Comparison of ENCODE assay signal across 8 cellular contexts in genomic region chr6:109456710-109457595, GRCh38. TPM values are rescaled to one million over a fixed set of nuclear protein-coding genes. Genes with fewer than 3 reads are reported as not detected.
A peak's percentile ranks its signal among the peaks of the same experiment; 100 is the strongest.
DNase-seq lines count a peak whose midpoint lies in the region; ATAC-seq, FAIRE-seq and TF ChIP-seq lines count a peak whose summit lies in the region.

No MANE protein-coding gene starts in this region.

- no peak overlapping the region for H3K9ac ChIP-seq in OCI-LY3 (ENCODE audit: low read length)

- peaks cover 17% of the 10 kb centered on the region for H3K27me3 Mint-ChIP-seq in endothelial cell (ENCODE audit: unreplicated experiment)
- peaks cover 14% of the 10 kb centered on the region for H3K27me3 Mint-ChIP-seq in nephron (ENCODE audit: low read depth)

- no peaks in the 10 kb centered on the region for H3K27me3 ChIP-seq in OCI-LY3 (ENCODE audit: low read depth, low read length)

- peak overlapping the region; percentile 62 for H3K4me2 ChIP-seq in OCI-LY3 (ENCODE audit: low read length)

- H3K4me3 ChIP-seq in OCI-LY3 (ENCODE audit: low read length): no peak overlapping the region

- H3K4me1 Mint-ChIP-seq in endothelial cell (ENCODE audit: unreplicated experiment) (peaks cover 2% of the 10 kb centered on the region), nephron (peaks cover 25% of the 10 kb centered on the region)

- DNase-seq in DMS79 treated with DMSO at 0.1 percent for 48 hours (lab: John Stamatoyannopoulos, UW) (peak; percentile 74), endothelial cell (ENCODE audit: low spot score) (no peak), RCC 7860 (ENCODE audit: low spot score) (no peak), D721Med (ENCODE audit: insufficient read length, low spot score) (no peak), NCI-H2227 treated with DMSO at 0.1 percent for 48 hours (lab: John Stamatoyannopoulos, UW) (no peak)

- H2AFZ ChIP-seq in OCI-LY3 (ENCODE audit: low read depth, low read length): no peak overlapping the region

- H3K9me3 ChIP-seq in OCI-LY3 (ENCODE audit: insufficient read depth, low read length): no peaks in the 10 kb centered on the region

- H3K9me3 Mint-ChIP-seq in endothelial cell (ENCODE audit: unreplicated experiment) (no peaks in the 10 kb centered on the region), nephron (no peaks in the 10 kb centered on the region)

- no peak for FAIRE-seq in RCC 7860 (lab: Jason Lieb, UNC)
- FAIRE-seq in D721Med (lab: Jason Lieb, UNC): no peak

- H3K36me3 ChIP-seq in OCI-LY3 (replicated peaks; ENCODE audit: low read depth, low read length): peaks cover 7% of the 10 kb centered on the region

- no peak overlapping the region for H3K27ac ChIP-seq in OCI-LY3 (ENCODE audit: low read length)

- H4K20me1 ChIP-seq in OCI-LY3 (ENCODE audit: insufficient read depth, low read length): no peaks in the 10 kb centered on the region; the same call in 1 of the 2 replicates

- no peak overlapping the region for H3K27ac Mint-ChIP-seq in endothelial cell (ENCODE audit: unreplicated experiment)
- peak overlapping the region in 1 of 3 experiments; percentile 8 for H3K27ac Mint-ChIP-seq in nephron

- no peaks in the 10 kb centered on the region; the same call in 1 of the 2 replicates for H3K79me2 ChIP-seq in OCI-LY3 (ENCODE audit: low read length)

- H3K4me1 ChIP-seq in OCI-LY3 (ENCODE audit: low read length): peaks cover 26% of the 10 kb centered on the region

- H3K4me3 Mint-ChIP-seq in endothelial cell (ENCODE audit: unreplicated experiment) (peak overlapping the region; percentile 73), nephron (peak overlapping the region; percentile 75 to 84 (median 84))

- no peak for ATAC-seq in HG03457 (IDR thresholded peaks at IDR 0.05; ENCODE audit: unreplicated experiment)

- H3K36me3 Mint-ChIP-seq in endothelial cell (ENCODE audit: low read depth, unreplicated experiment) (no peaks in the 10 kb centered on the region), nephron (ENCODE audit: low read depth) (peaks cover 7% of the 10 kb centered on the region)

- TF ChIP-seq CTCF in OCI-LY3 (IDR thresholded peaks at IDR 0.05; ENCODE audit: low read depth, low read length) (no peak), endothelial cell (IDR thresholded peaks at IDR 0.05; ENCODE audit: unreplicated experiment) (no peak), nephron (IDR thresholded peaks at IDR 0.05; ENCODE audit: unreplicated experiment in 3 of 3) (no peak), D721Med (IDR thresholded peaks at IDR 0.05; ENCODE audit: insufficient read depth, missing control alignments) (no peak)

RNA-seq across cellular contexts. Expression of gene MICAL1, which starts 1.4 kb away (rescaled TPM):
- total RNA-seq in endothelial cell (ENCODE audit: unreplicated experiment): 19.9 TPM

RNA-seq across cellular contexts. Expression of gene SMPD2, which starts 16.4 kb away (rescaled TPM):
- total RNA-seq in endothelial cell (ENCODE audit: unreplicated experiment): 8.8 TPM

RNA-seq across cellular contexts. Expression of gene PPIL6, which starts 16.5 kb away (rescaled TPM):
- 0.95 TPM for total RNA-seq in endothelial cell (ENCODE audit: unreplicated experiment)

RNA-seq across cellular contexts. Expression of gene ZBTB24, which starts 26.1 kb away (rescaled TPM):
- total RNA-seq in endothelial cell (ENCODE audit: unreplicated experiment): 5.1 TPM
